Comparison of ENCODE assay signal across 8 cellular contexts in genomic region chr10:27242951-27243551, GRCh38. TPM values are rescaled to one million over a fixed set of nuclear protein-coding genes. Genes with fewer than 3 reads are reported as not detected.
DNase-seq lines count a peak whose midpoint lies in the region; ATAC-seq and TF ChIP-seq lines count a peak whose summit lies in the region.

No MANE protein-coding gene starts in this region.

- H3F3A ChIP-seq in PC-9 (ENCODE audit: insufficient read depth, low read depth) = peaks cover 26% of the 10 kb centered on the region

- H3K9ac ChIP-seq in BLaER1 treated with 17β-estradiol and CSF1 and Interleukin-3, amounts not matched to agents 10 nM and 100 nM = peak overlapping the region; percentile 81 to 95 (median 89)
- peak overlapping the region; percentile 82 to 97 (median 97) for H3K9ac ChIP-seq in subcutaneous abdominal adipose tissue (ENCODE audit: low read length in 5 of 5)

- peaks cover 2 to 7% of the 10 kb centered on the region in 2 donors for H3K36me3 Mint-ChIP-seq in activated T-cell treated with anti-CD3 and anti-CD28 coated beads, Interleukin-2, amount 50 U/mL, for 72 hours (ENCODE audit: insufficient read depth in 2 of 2)
- peaks cover 0 to 5% (median 2%) of the 10 kb centered on the region in 5 donors for H3K36me3 Mint-ChIP-seq in naive thymus-derived CD4-positive, alpha-beta T cell

- TF ChIP-seq CTCF in PC-9 (conservative IDR thresholded peaks at IDR 0.05) = no peak
- TF ChIP-seq CTCF in fibroblast of pulmonary artery (IDR thresholded peaks at IDR 0.05; ENCODE audit: low read length, missing control alignments) = no peak

- BruUV-seq in PC-9 (replicated peaks; lab: Mats Ljungman, UMichigan) = no TSS peak

- POLR2A ChIA-PET in PC-9 (lab: Charles Lee; ENCODE audit: unreplicated experiment) = no interaction called here
- POLR2A ChIA-PET in naive thymus-derived CD4-positive, alpha-beta T cell (lab: Charles Lee) = interaction anchor here (0.6 to 2.8 kb wide), 10 partner anchors 13 to 262 kb away, joined by 3 to 83 read pairs (median 4); partner anchors contain the start of genes ANKRD26, MASTL, RAB18 and YME1L1

- peaks cover 6% of the 10 kb centered on the region; the same call in 1 of the 2 replicates for H3K79me2 ChIP-seq in PC-9 (ENCODE audit: low read depth)

- peak overlapping the region; percentile 92 to 97 for H3K4me3 Mint-ChIP-seq in activated T-cell treated with anti-CD3 and anti-CD28 coated beads, Interleukin-2, amount 50 U/mL, for 72 hours
- peak overlapping the region; percentile 91 to 99 (median 98) for H3K4me3 Mint-ChIP-seq in naive thymus-derived CD4-positive, alpha-beta T cell

- no peaks in the 10 kb centered on the region for H3K9me2 ChIP-seq in PC-9 (ENCODE audit: insufficient read depth)

- no peaks in the 10 kb centered on the region for H4K20me1 ChIP-seq in BLaER1 treated with 17β-estradiol and CSF1 and Interleukin-3, amounts not matched to agents 10 nM and 100 nM
- H4K20me1 ChIP-seq in PC-9 (ENCODE audit: insufficient read depth) = no peaks in the 10 kb centered on the region

- H3K9me3 ChIP-seq in BLaER1 treated with 17β-estradiol and CSF1 and Interleukin-3, amounts not matched to agents 10 nM and 100 nM (replicated peaks in 1 of 11) = no peaks in the 10 kb centered on the region
- H3K9me3 ChIP-seq in PC-9 (ENCODE audit: insufficient read depth, low read depth) = no peaks in the 10 kb centered on the region
- no peaks in the 10 kb centered on the region for H3K9me3 ChIP-seq in naive thymus-derived CD4-positive, alpha-beta T cell (ENCODE audit: control insufficient read depth in 2 of 3, low read length in 3 of 3)
- H3K9me3 ChIP-seq in subcutaneous abdominal adipose tissue (ENCODE audit: control insufficient read depth in 5 of 5, low read length in 5 of 5) = no peaks in the 10 kb centered on the region

- no peaks in the 10 kb centered on the region for H3K27me3 ChIP-seq in BLaER1 treated with 17β-estradiol and CSF1 and Interleukin-3, amounts not matched to agents 10 nM and 100 nM
- H3K27me3 ChIP-seq in PC-9 (ENCODE audit: insufficient read depth, low read depth) (no peaks in the 10 kb centered on the region), subcutaneous abdominal adipose tissue (ENCODE audit: control insufficient read depth in 5 of 5, insufficient read depth in 4 of 5, low read length in 5 of 5) (no peaks in the 10 kb centered on the region)
- no peaks in the 10 kb centered on the region for H3K27me3 ChIP-seq in naive thymus-derived CD4-positive, alpha-beta T cell (ENCODE audit: control insufficient read depth in 2 of 2, insufficient read depth in 2 of 2, low read length in 2 of 2)

- no peaks in the 10 kb centered on the region for H3K36me3 ChIP-seq in BLaER1 treated with 17β-estradiol and CSF1 and Interleukin-3, amounts not matched to agents 10 nM and 100 nM
- H3K36me3 ChIP-seq in PC-9 (ENCODE audit: low read depth) = no peaks in the 10 kb centered on the region
- peaks cover 0 to 6% (median 0%) of the 10 kb centered on the region in 3 experiments for H3K36me3 ChIP-seq in naive thymus-derived CD4-positive, alpha-beta T cell (ENCODE audit: control insufficient read depth in 2 of 3, insufficient read depth in 3 of 3, low read length in 3 of 3)
- H3K36me3 ChIP-seq in subcutaneous abdominal adipose tissue (ENCODE audit: control insufficient read depth in 5 of 5, insufficient read depth in 5 of 5, low read length in 5 of 5) = peaks cover 0 to 1% (median 0%) of the 10 kb centered on the region in 5 donors

- peak overlapping the region; percentile 97 for H3K27ac Mint-ChIP-seq in activated T-cell treated with anti-CD3 and anti-CD28 coated beads, Interleukin-2, amount 50 U/mL, for 72 hours
- peak overlapping the region; percentile 93 to 100 (median 97) for H3K27ac Mint-ChIP-seq in naive thymus-derived CD4-positive, alpha-beta T cell

- no peaks in the 10 kb centered on the region for H3K9me3 Mint-ChIP-seq in activated T-cell treated with anti-CD3 and anti-CD28 coated beads, Interleukin-2, amount 50 U/mL, for 72 hours
- H3K9me3 Mint-ChIP-seq in naive thymus-derived CD4-positive, alpha-beta T cell = peaks cover 0 to 5% (median 0%) of the 10 kb centered on the region in 11 donors

- TF ChIP-seq POLR2A in GM19099 (IDR thresholded peaks at IDR 0.05; ENCODE audit: extremely low read depth, insufficient read length, low read depth) = peak; percentile 74

- H3K4me1 Mint-ChIP-seq in activated T-cell treated with anti-CD3 and anti-CD28 coated beads, Interleukin-2, amount 50 U/mL, for 72 hours (ENCODE audit: low read depth) = peaks cover 47% of the 10 kb centered on the region
- H3K4me1 Mint-ChIP-seq in naive thymus-derived CD4-positive, alpha-beta T cell = peaks cover 17 to 35% (median 34%) of the 10 kb centered on the region in 7 donors

- H3K4me2 ChIP-seq in BLaER1 treated with 17β-estradiol and CSF1 and Interleukin-3, amounts not matched to agents 10 nM and 100 nM = peak overlapping the region; percentile 81 to 98 (median 94)
- peak overlapping the region; percentile 86 for H3K4me2 ChIP-seq in PC-9

- peak overlapping the region; percentile 90 to 98 (median 95) for H3K27ac ChIP-seq in BLaER1 treated with 17β-estradiol and CSF1 and Interleukin-3, amounts not matched to agents 10 nM and 100 nM
- H3K27ac ChIP-seq in PC-9 (peak overlapping the region; percentile 74), subcutaneous abdominal adipose tissue (ENCODE audit: low read depth, low read length) (peak overlapping the region; percentile 97)
- peak overlapping the region; percentile 93 for H3K27ac ChIP-seq in naive thymus-derived CD4-positive, alpha-beta T cell (ENCODE audit: low read depth, low read length)

- intact Hi-C loops in PC-9 (cut with micrococcal nuclease; ENCODE audit: unreplicated experiment) = loop anchor here (1.0 to 5.0 kb wide), 4 partner anchors 9 to 259 kb away; partner anchors contain the start of gene RAB18
- intact Hi-C loops in naive thymus-derived CD4-positive, alpha-beta T cell (cut with micrococcal nuclease) = loop anchor here (1.0 to 5.0 kb wide), 20 partner anchors 9 to 1434 kb away; partner anchors contain the start of genes APBB1IP (in 2 of the 2), MASTL (in 2 of the 2), ABI1 (in 1 of the 2) and ANKRD26 (in 1 of the 2)

- peaks cover 22 to 34% (median 31%) of the 10 kb centered on the region in 10 experiments for H3K4me1 ChIP-seq in BLaER1 treated with 17β-estradiol and CSF1 and Interleukin-3, amounts not matched to agents 10 nM and 100 nM
- H3K4me1 ChIP-seq in PC-9 (replicated peaks; ENCODE audit: insufficient read depth) = peaks cover 14% of the 10 kb centered on the region; the same call in 1 of the 2 replicates
- H3K4me1 ChIP-seq in naive thymus-derived CD4-positive, alpha-beta T cell (ENCODE audit: control insufficient read depth in 2 of 2, insufficient read depth in 2 of 2, low read length in 2 of 2) = peaks cover 8 to 21% of the 10 kb centered on the region in 2 donors
- H3K4me1 ChIP-seq in subcutaneous abdominal adipose tissue (ENCODE audit: control insufficient read depth in 5 of 5, insufficient read depth in 5 of 5, low read length in 5 of 5) = peaks cover 2 to 47% (median 32%) of the 10 kb centered on the region in 5 donors

- peak in 1 of 2 experiments; percentile 24 for DNase-seq in PC-9
- peak; percentile 61 to 78 for DNase-seq in activated T-cell treated with anti-CD3 and anti-CD28 coated beads, Interleukin-2, amount 50 U/mL, for 72 hours
- peak; percentile 79 for DNase-seq in fibroblast of pulmonary artery (ENCODE audit: low read depth)
- DNase-seq in naive thymus-derived CD4-positive, alpha-beta T cell = peak; percentile 31 to 84 (median 77)

- CTCF ChIA-PET in PC-9 (lab: Charles Lee) = interaction anchor here (0.5 kb wide), 1 partner anchor 26 kb away, joined by 4 read pairs; no protein-coding TSS in a partner anchor
- CTCF ChIA-PET in naive thymus-derived CD4-positive, alpha-beta T cell (lab: Charles Lee) = interaction anchor here (1.0 to 2.3 kb wide), 4 partner anchors 12 to 21 kb away, joined by 3 to 5 read pairs (median 3); no protein-coding TSS in a partner anchor

- H3K27me3 Mint-ChIP-seq in activated T-cell treated with anti-CD3 and anti-CD28 coated beads, Interleukin-2, amount 50 U/mL, for 72 hours (ENCODE audit: low read depth) = no peaks in the 10 kb centered on the region
- H3K27me3 Mint-ChIP-seq in naive thymus-derived CD4-positive, alpha-beta T cell = peaks cover 0 to 5% (median 0%) of the 10 kb centered on the region in 5 donors

- H2AFZ ChIP-seq in PC-9 = peak overlapping the region; percentile 97

- H3K4me3 ChIP-seq in BLaER1 treated with 17β-estradiol and CSF1 and Interleukin-3, amounts not matched to agents 10 nM and 100 nM = peak overlapping the region; percentile 68 to 89 (median 80)
- peak overlapping the region; percentile 72 for H3K4me3 ChIP-seq in PC-9
- peak overlapping the region; percentile 91 for H3K4me3 ChIP-seq in fibroblast of pulmonary artery (replicated peaks; ENCODE audit: low read depth, low read length)
- H3K4me3 ChIP-seq in naive thymus-derived CD4-positive, alpha-beta T cell (ENCODE audit: low read length) = peak overlapping the region; percentile 80
- H3K4me3 ChIP-seq in subcutaneous abdominal adipose tissue (ENCODE audit: low read depth in 1 of 5, low read length in 5 of 5) = peak overlapping the region; percentile 81 to 93 (median 91)

- peak; percentile 24 for ATAC-seq in HG03558 (IDR thresholded peaks at IDR 0.05; ENCODE audit: extremely low read depth, unreplicated experiment)
- ATAC-seq in activated T-cell treated with anti-CD3 and anti-CD28 coated beads, Interleukin-2, amount 50 U/mL, for 72 hours (replicated peaks in 1 of 2) = peak; percentile 38 to 49
- peak; percentile 73 for ATAC-seq in naive thymus-derived CD4-positive, alpha-beta T cell

RNA-seq across cellular contexts. Expression of gene ACBD5, which starts 2.5 kb away (rescaled TPM):
- 17.0 and 17.2 TPM in 2 replicates for total RNA-seq in PC-9 (2021)
- 10 to 100 TPM; 21.7 to 23.2 TPM for total RNA-seq in activated T-cell treated with anti-CD3 and anti-CD28 coated beads, Interleukin-2, amount 50 U/mL, for 72 hours
- total RNA-seq in naive thymus-derived CD4-positive, alpha-beta T cell = 10 to 100 TPM; 15.0 to 22.2 (median 20.1) TPM
- polyA plus RNA-seq in naive thymus-derived CD4-positive, alpha-beta T cell = 1 to 10 TPM; 6.9 to 7.5 TPM
